In genomic region chr17:28759296-28759865, GRCh38 we compare ENCODE assay signal across 1 cellular context.
TF ChIP-seq lines count a peak whose summit lies in the region.

No MANE protein-coding gene starts in this region.

TF ChIP-seq in HepG2, 621 proteins besides CTCF, POLR2A, EP300 and RAD21:
- no peak for TF ChIP-seq ZNF138 (CRISPR knock-in tag; IDR thresholded peaks at IDR 0.05; ENCODE audit: low read depth)
- TF ChIP-seq ZNF839 (CRISPR knock-in tag; IDR thresholded peaks at IDR 0.05; ENCODE audit: borderline replicate concordance): no peak
- TF ChIP-seq HMGA1 (CRISPR knock-in tag; conservative IDR thresholded peaks at IDR 0.05): no peak
- TF ChIP-seq, protein P1, sequence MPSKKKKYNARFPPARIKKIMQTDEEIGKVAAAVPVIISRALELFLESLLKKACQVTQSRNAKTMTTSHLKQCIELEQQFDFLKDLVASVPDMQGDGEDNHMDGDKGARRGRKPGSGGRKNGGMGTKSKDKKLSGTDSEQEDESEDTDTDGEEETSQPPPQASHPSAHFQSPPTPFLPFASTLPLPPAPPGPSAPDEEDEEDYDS (CRISPR knock-in tag; IDR thresholded peaks at IDR 0.05): no peak
- no peak for TF ChIP-seq ZIK1 (CRISPR knock-in tag; IDR thresholded peaks at IDR 0.05; ENCODE audit: borderline replicate concordance, low read depth)
- TF ChIP-seq ZNF747 (CRISPR knock-in tag; IDR thresholded peaks at IDR 0.05; ENCODE audit: borderline replicate concordance): no peak
- no peak for TF ChIP-seq ZNF282 (IDR thresholded peaks at IDR 0.05; ENCODE audit: partially characterized antibody)
- TF ChIP-seq, protein P2, sequence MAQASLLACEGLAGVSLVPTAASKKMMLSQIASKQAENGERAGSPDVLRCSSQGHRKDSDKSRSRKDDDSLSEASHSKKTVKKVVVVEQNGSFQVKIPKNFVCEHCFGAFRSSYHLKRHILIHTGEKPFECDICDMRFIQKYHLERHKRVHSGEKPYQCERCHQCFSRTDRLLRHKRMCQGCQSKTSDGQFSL (CRISPR knock-in tag; IDR thresholded peaks at IDR 0.05): no peak
- no peak for TF ChIP-seq RNF219 (CRISPR knock-in tag; IDR thresholded peaks at IDR 0.05)
- no peak for TF ChIP-seq ZNF883 (CRISPR knock-in tag; IDR thresholded peaks at IDR 0.05; ENCODE audit: not compliant biosample characterization)
- no peak for TF ChIP-seq MXI1 (IDR thresholded peaks at IDR 0.05; ENCODE audit: borderline replicate concordance, low read depth, low read length)
- TF ChIP-seq ZNF274 (CRISPR knock-in tag; IDR thresholded peaks at IDR 0.05): no peak
- TF ChIP-seq KLF9 (CRISPR knock-in tag; IDR thresholded peaks at IDR 0.05; ENCODE audit: low read depth): no peak
- no peak for TF ChIP-seq NCOA2 (CRISPR knock-in tag; IDR thresholded peaks at IDR 0.05)
- TF ChIP-seq HHEX (CRISPR knock-in tag; IDR thresholded peaks at IDR 0.05): no peak
- no peak for TF ChIP-seq MED13 (CRISPR knock-in tag; IDR thresholded peaks at IDR 0.05)
- no peak for TF ChIP-seq CREM (IDR thresholded peaks at IDR 0.05)
- TF ChIP-seq CREM (CRISPR knock-in tag; IDR thresholded peaks at IDR 0.05): no peak
- TF ChIP-seq, protein P3, sequence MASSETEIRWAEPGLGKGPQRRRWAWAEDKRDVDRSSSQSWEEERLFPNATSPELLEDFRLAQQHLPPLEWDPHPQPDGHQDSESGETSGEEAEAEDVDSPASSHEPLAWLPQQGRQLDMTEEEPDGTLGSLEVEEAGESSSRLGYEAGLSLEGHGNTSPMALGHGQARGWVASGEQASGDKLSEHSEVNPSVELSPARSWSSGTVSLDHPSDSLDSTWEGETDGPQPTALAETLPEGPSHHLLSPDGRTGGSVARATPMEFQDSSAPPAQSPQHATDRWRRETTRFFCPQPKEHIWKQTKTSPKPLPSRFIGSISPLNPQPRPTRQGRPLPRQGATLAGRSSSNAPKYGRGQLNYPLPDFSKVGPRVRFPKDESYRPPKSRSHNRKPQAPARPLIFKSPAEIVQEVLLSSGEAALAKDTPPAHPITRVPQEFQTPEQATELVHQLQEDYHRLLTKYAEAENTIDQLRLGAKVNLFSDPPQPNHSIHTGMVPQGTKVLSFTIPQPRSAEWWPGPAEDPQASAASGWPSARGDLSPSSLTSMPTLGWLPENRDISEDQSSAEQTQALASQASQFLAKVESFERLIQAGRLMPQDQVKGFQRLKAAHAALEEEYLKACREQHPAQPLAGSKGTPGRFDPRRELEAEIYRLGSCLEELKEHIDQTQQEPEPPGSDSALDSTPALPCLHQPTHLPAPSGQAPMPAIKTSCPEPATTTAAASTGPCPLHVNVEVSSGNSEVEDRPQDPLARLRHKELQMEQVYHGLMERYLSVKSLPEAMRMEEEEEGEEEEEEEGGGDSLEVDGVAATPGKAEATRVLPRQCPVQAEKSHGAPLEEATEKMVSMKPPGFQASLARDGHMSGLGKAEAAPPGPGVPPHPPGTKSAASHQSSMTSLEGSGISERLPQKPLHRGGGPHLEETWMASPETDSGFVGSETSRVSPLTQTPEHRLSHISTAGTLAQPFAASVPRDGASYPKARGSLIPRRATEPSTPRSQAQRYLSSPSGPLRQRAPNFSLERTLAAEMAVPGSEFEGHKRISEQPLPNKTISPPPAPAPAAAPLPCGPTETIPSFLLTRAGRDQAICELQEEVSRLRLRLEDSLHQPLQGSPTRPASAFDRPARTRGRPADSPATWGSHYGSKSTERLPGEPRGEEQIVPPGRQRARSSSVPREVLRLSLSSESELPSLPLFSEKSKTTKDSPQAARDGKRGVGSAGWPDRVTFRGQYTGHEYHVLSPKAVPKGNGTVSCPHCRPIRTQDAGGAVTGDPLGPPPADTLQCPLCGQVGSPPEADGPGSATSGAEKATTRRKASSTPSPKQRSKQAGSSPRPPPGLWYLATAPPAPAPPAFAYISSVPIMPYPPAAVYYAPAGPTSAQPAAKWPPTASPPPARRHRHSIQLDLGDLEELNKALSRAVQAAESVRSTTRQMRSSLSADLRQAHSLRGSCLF (CRISPR knock-in tag; IDR thresholded peaks at IDR 0.05; ENCODE audit: borderline replicate concordance): no peak
